ENCODE assay signal across 25 cellular contexts in the genomic region with DNA sequence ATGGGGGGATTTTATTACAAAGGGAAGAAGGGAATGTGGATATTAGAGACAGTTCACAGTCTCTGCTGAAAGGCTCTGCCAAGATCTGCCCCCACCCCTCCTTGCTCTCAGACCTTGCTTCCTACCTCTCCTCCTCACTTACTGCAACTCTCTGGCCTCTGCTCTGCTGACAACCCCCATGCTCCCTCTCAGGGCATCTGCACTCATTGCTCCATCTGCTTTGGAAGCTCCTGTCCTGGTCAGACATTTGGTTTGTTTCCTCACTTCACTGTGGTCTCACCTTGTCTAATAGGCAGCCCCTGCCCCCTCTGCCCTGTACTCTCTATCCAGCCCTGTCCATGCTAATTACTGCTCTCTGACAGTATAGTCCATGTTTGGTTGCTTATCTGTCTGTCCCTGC.
DNase-seq lines count a peak whose midpoint lies in the region; TF ChIP-seq lines count a peak whose summit lies in the region.
"Had no signal": no experiment of that assay in that cellular context is flagged by ENCODE, and none has a peak within 500 bp of the region (broad histone marks: within the 10 kb centered on the region; RNA-seq: fewer than 3 reads in every experiment).

No MANE protein-coding gene starts in this region.

- H3K36me3 ChIP-seq in adipocyte (ENCODE audit: control insufficient read depth, insufficient read depth, low read length, severe bottlenecking) (no peaks in the 10 kb centered on the region), hepatocyte (replicated peaks; ENCODE audit: insufficient read depth, low read depth) (no peaks in the 10 kb centered on the region), stomach (no peaks in the 10 kb centered on the region)
- no peaks in the 10 kb centered on the region for H3K36me3 ChIP-seq in CD4-positive, alpha-beta memory T cell (ENCODE audit: insufficient read depth, low read length)
- H3K36me3 ChIP-seq: lower lobe of right lung, neutrophil had no signal

- no peak for TF ChIP-seq POLR2A in stomach (IDR thresholded peaks at IDR 0.05)

- POLR2A ChIA-PET in CD4-positive, alpha-beta memory T cell (lab: Charles Lee; ENCODE audit: partially characterized antibody) = no interaction called here

- H3K4me3 ChIP-seq in adipocyte (ENCODE audit: low read length) = no peak overlapping the region
- H3K4me3 ChIP-seq in hepatocyte = no peak overlapping the region
- H3K4me3 ChIP-seq in stomach = no peak overlapping the region
- no peak overlapping the region for H3K4me3 ChIP-seq in CD4-positive, alpha-beta memory T cell (ENCODE audit: low read length in 2 of 2)
- H3K4me3 ChIP-seq: lower lobe of right lung had no signal

- H3K9me3 ChIP-seq in adipocyte (ENCODE audit: control insufficient read depth, low read length) = no peaks in the 10 kb centered on the region
- H3K9me3 ChIP-seq in hepatocyte (ENCODE audit: low read depth) = no peaks in the 10 kb centered on the region
- H3K9me3 ChIP-seq in stomach = no peaks in the 10 kb centered on the region
- H3K9me3 ChIP-seq in CD4-positive, alpha-beta memory T cell (ENCODE audit: control insufficient read depth in 1 of 2, low read length in 2 of 2) = no peaks in the 10 kb centered on the region
- H3K9me3 ChIP-seq: lower lobe of right lung, neutrophil had no signal

- no peaks in the 10 kb centered on the region for H3K27me3 ChIP-seq in adipocyte (replicated peaks; ENCODE audit: control insufficient read depth, insufficient read depth, low read length)
- H3K27me3 ChIP-seq in hepatocyte = no peaks in the 10 kb centered on the region
- H3K27me3 ChIP-seq in stomach = no peaks in the 10 kb centered on the region
- no peaks in the 10 kb centered on the region for H3K27me3 ChIP-seq in CD4-positive, alpha-beta memory T cell (ENCODE audit: insufficient read depth, low read length)
- H3K27me3 ChIP-seq: neutrophil had no signal

- peaks cover 50% of the 10 kb centered on the region for H3K4me1 ChIP-seq in adipocyte (ENCODE audit: control insufficient read depth, insufficient read depth, low read length)
- H3K4me1 ChIP-seq in hepatocyte (ENCODE audit: insufficient read depth) = peaks cover 51% of the 10 kb centered on the region
- H3K4me1 ChIP-seq in stomach = peaks cover 12 to 47% (median 25%) of the 10 kb centered on the region in 4 donors
- H3K4me1 ChIP-seq in CD4-positive, alpha-beta memory T cell (ENCODE audit: insufficient read depth, low read length) = peaks cover 16% of the 10 kb centered on the region

- no peak overlapping the region for H3K27ac Mint-ChIP-seq in CD4-positive, alpha-beta memory T cell
- H3K27ac Mint-ChIP-seq: activated CD8-positive, alpha-beta T cell treated with anti-CD3 and anti-CD28 coated beads, Interleukin-2, amount 10 ng/mL, durations not matched to agents 7 days and 5 days; activated naive CD8-positive, alpha-beta T cell treated with anti-CD3 and anti-CD28 coated beads, Interleukin-2, amount 50 U/mL, for 24 hours; T-cell had no signal

- H3K9me3 Mint-ChIP-seq in CD4-positive, alpha-beta memory T cell = peaks cover 0 to 2% (median 0%) of the 10 kb centered on the region in 8 donors
- H3K9me3 Mint-ChIP-seq: activated naive CD8-positive, alpha-beta T cell treated with anti-CD3 and anti-CD28 coated beads, Interleukin-2, amount 50 U/mL, for 24 hours; T-cell had no signal

- TF ChIP-seq CTCF in hepatocyte (IDR thresholded peaks at IDR 0.05; ENCODE audit: poor library complexity) = no peak
- no peak for TF ChIP-seq CTCF in stomach (IDR thresholded peaks at IDR 0.05)

- TF ChIP-seq EP300 in stomach (IDR thresholded peaks at IDR 0.05) = no peak

- no peaks in the 10 kb centered on the region for H3K79me2 ChIP-seq in hepatocyte

- H3K4me2 ChIP-seq in hepatocyte = no peak overlapping the region

- H3K9me2 ChIP-seq in hepatocyte (replicated peaks; ENCODE audit: insufficient read depth) = no peaks in the 10 kb centered on the region

- CTCF ChIA-PET in CD4-positive, alpha-beta memory T cell (lab: Charles Lee; ENCODE audit: partially characterized antibody) = interaction anchor here (0.7 to 0.9 kb wide), 2 partner anchors 578 to 581 kb away, joined by 3 read pairs; no protein-coding TSS in a partner anchor

- H2AFZ ChIP-seq in hepatocyte = no peak overlapping the region

- H3K4me3 Mint-ChIP-seq in CD4-positive, alpha-beta memory T cell = no peak overlapping the region
- H3K4me3 Mint-ChIP-seq: activated CD8-positive, alpha-beta T cell treated with anti-CD3 and anti-CD28 coated beads, Interleukin-2, amount 10 ng/mL, durations not matched to agents 7 days and 5 days; activated naive CD8-positive, alpha-beta T cell treated with anti-CD3 and anti-CD28 coated beads, Interleukin-2, amount 50 U/mL, for 24 hours; CD4-positive, CD25-positive, alpha-beta regulatory T cell; T-cell had no signal

- intact Hi-C loops in stomach (cut with DNase I; ENCODE audit: low total_unique reads) = no loop called here
- intact Hi-C loops in CD4-positive, alpha-beta memory T cell (cut with micrococcal nuclease) = no loop called here

- no peaks in the 10 kb centered on the region for H4K20me1 ChIP-seq in hepatocyte (ENCODE audit: insufficient read depth, poor library complexity, severe bottlenecking)

- H3K27me3 Mint-ChIP-seq in CD4-positive, alpha-beta memory T cell = peaks cover 0 to 2% of the 10 kb centered on the region in 2 donors
- H3K27me3 Mint-ChIP-seq: activated naive CD8-positive, alpha-beta T cell treated with anti-CD3 and anti-CD28 coated beads, Interleukin-2, amount 50 U/mL, for 24 hours; CD4-positive, CD25-positive, alpha-beta regulatory T cell; T-cell had no signal

- H3K36me3 Mint-ChIP-seq in CD4-positive, alpha-beta memory T cell = no peaks in the 10 kb centered on the region
- H3K36me3 Mint-ChIP-seq: CD4-positive, CD25-positive, alpha-beta regulatory T cell had no signal

- peak; percentile 62 for DNase-seq in H4 (ENCODE audit: low spot score)
- no peak for DNase-seq in adipocyte (ENCODE audit: low read depth)
- no peak for DNase-seq in hepatocyte (ENCODE audit: low spot score)
- no peak for DNase-seq in stomach
- DNase-seq in anterior cingulate cortex (lab: John Stamatoyannopoulos, UW) = no peak
- no peak for DNase-seq in ecto neural progenitor cell (ENCODE audit: low spot score)
- no peak for DNase-seq in CD4-positive, alpha-beta memory T cell
- DNase-seq: activated CD4-positive, CD25-positive, alpha-beta regulatory T cell treated with anti-CD3 and anti-CD28 coated beads, Interleukin-2, amount 50 U/mL, for 72 hours; activated CD8-positive, alpha-beta T cell treated with anti-CD3 and anti-CD28 coated beads, Interleukin-2, amount 10 ng/mL, durations not matched to agents 7 days and 5 days; activated gamma-delta T cell; activated naive CD8-positive, alpha-beta T cell treated with anti-CD3 and anti-CD28 coated beads, Interleukin-2, amount 50 U/mL, for 24 hours; activated T-cell treated with anti-CD3 and anti-CD28 coated beads, Interleukin-2, amount 50 U/mL, for 1 hour; CD4-positive, CD25-positive, alpha-beta regulatory T cell; cortex of kidney; DMS153; GOT3; lower lobe of right lung; NCI-H1436 treated with DMSO at 0.1 percent for 48 hours; NCI-H2171; NCI-H510A treated with DMSO at 0.1 percent for 48 hours; NK-92 treated with Interleukin-12 subunit alpha and Interleukin-12 subunit beta, amount 100 ng/mL, for 24 hours; SHP77 treated with DMSO at 0.1 percent for 48 hours; small intestine; T-cell had no signal

- peak overlapping the region; percentile 27 for H3K9ac ChIP-seq in adipocyte (ENCODE audit: low read length)

- H3K4me1 Mint-ChIP-seq in CD4-positive, alpha-beta memory T cell = peaks cover 0 to 20% (median 10%) of the 10 kb centered on the region in 4 donors

- H3K27ac ChIP-seq in hepatocyte (peak overlapping the region; percentile 82), stomach (peak overlapping the region in 3 of 5 donors; percentile 50 to 66 (median 56))
- no peak overlapping the region for H3K27ac ChIP-seq in CD4-positive, alpha-beta memory T cell (ENCODE audit: low read depth, low read length)
- H3K27ac ChIP-seq: lower lobe of right lung, neutrophil had no signal
